Comparison of ENCODE assay signal across 5 cellular contexts in genomic region chr2:96069878-96070277, GRCh38. TPM values are rescaled to one million over a fixed set of nuclear protein-coding genes. Genes with fewer than 3 reads are reported as not detected.
"Had no signal": no experiment of that assay in that cellular context is flagged by ENCODE, and none has a peak within 500 bp of the region (broad histone marks: within the 10 kb centered on the region; RNA-seq: fewer than 3 reads in every experiment).

No MANE protein-coding gene starts in this region.

RNA-seq across cellular contexts. Expression of gene GPAT2, which starts 35.2 kb away (rescaled TPM):
- total RNA-seq: M059J, NCI-H460, OCI-LY7, SK-MEL-5 had no signal

RNA-seq across cellular contexts. Expression of gene ADRA2B, which starts 46.5 kb away (rescaled TPM):
- total RNA-seq: M059J, NCI-H460, SJCRH30, SK-MEL-5 had no signal
